In genomic region chrX:40996886-40997530, GRCh38 we compare ENCODE assay signal across 8 cellular contexts.
A peak's percentile ranks its signal among the peaks of the same experiment; 100 is the strongest.
DNase-seq lines count a peak whose midpoint lies in the region; ATAC-seq, FAIRE-seq and TF ChIP-seq lines count a peak whose summit lies in the region.

No MANE protein-coding gene starts in this region.

- TF ChIP-seq CTCF in GM06990 (IDR thresholded peaks at IDR 0.05; ENCODE audit: insufficient read depth, low read length, poor library complexity, severe bottlenecking): no peak
- TF ChIP-seq CTCF in NB4 (IDR thresholded peaks at IDR 0.05; ENCODE audit: low read depth, low read length): no peak
- no peak for TF ChIP-seq CTCF in kidney (IDR thresholded peaks at IDR 0.05; ENCODE audit: borderline replicate concordance, extremely low read depth, insufficient read depth)
- no peak for TF ChIP-seq CTCF in upper lobe of left lung (IDR thresholded peaks at IDR 0.05)

- WGBS in upper lobe of left lung, 2 donors: 17 to 25% methylated on average over 3 of the region's 3 CpGs

- no peak overlapping the region for H3K9ac ChIP-seq in kidney (ENCODE audit: low read length in 2 of 2)

- DNase-seq in GM06990 (ENCODE audit: extremely low read depth, insufficient read length) (peak; percentile 24), NB4 (ENCODE audit: low read depth) (peak; percentile 93), kidney (no peak), upper lobe of left lung (peak in 1 of 2 donors; percentile 24), DMS153 treated with DMSO at 0.1 percent for 48 hours (lab: John Stamatoyannopoulos, UW; ENCODE audit: unreplicated experiment) (no peak), NCI-H1417 (lab: John Stamatoyannopoulos, UW) (no peak)

- H3K36me3 ChIP-seq in GM06990 (ENCODE audit: control insufficient read depth, insufficient read depth, low read length) (no peaks in the 10 kb centered on the region), kidney (ENCODE audit: control insufficient read depth in 1 of 2, insufficient read depth in 2 of 2, low read length in 2 of 2) (no peaks in the 10 kb centered on the region), upper lobe of left lung (no peaks in the 10 kb centered on the region)

- intact Hi-C loops in kidney (cut with DNase I): no loop called here

- H3K9me3 ChIP-seq in kidney (ENCODE audit: control insufficient read depth in 1 of 2, low read length in 2 of 2) (no peaks in the 10 kb centered on the region), upper lobe of left lung (no peaks in the 10 kb centered on the region)

- FAIRE-seq in kidney (lab: Jason Lieb, UNC): peak; percentile 8

- TF ChIP-seq EP300 in upper lobe of left lung (IDR thresholded peaks at IDR 0.05): no peak

- H3K4me3 ChIP-seq in GM06990 (replicated peaks; ENCODE audit: low read depth, low read length): no peak overlapping the region
- H3K4me3 ChIP-seq in NB4 (ENCODE audit: low read depth, low read length): peak overlapping the region; percentile 38
- H3K4me3 ChIP-seq in kidney (ENCODE audit: low read length in 2 of 2): peak overlapping the region in 1 of 2 donors; percentile 30
- H3K4me3 ChIP-seq in upper lobe of left lung: peak overlapping the region in 1 of 4 donors; percentile 14

- peaks cover 0 to 4% of the 10 kb centered on the region in 2 donors for H3K4me1 ChIP-seq in kidney (ENCODE audit: control insufficient read depth in 1 of 2, insufficient read depth in 1 of 2, low read depth in 1 of 2, low read length in 2 of 2)
- H3K4me1 ChIP-seq in upper lobe of left lung: no peaks in the 10 kb centered on the region

- ATAC-seq in upper lobe of left lung (ENCODE audit: low FRiP score in 2 of 2): peak; percentile 77 to 89
- no peak for ATAC-seq in GM19455 (IDR thresholded peaks at IDR 0.05; ENCODE audit: unreplicated experiment)

- no peak for TF ChIP-seq POLR2A in NB4 (IDR thresholded peaks at IDR 0.05; ENCODE audit: extremely low read depth, insufficient read length)
- TF ChIP-seq POLR2A in upper lobe of left lung (IDR thresholded peaks at IDR 0.05): no peak

- peak overlapping the region; percentile 62 for H3K27ac ChIP-seq in angular gyrus (ENCODE audit: low read depth, low read length)
- H3K27ac ChIP-seq in kidney (ENCODE audit: low read depth in 2 of 2, low read length in 2 of 2): no peak overlapping the region
- no peak overlapping the region for H3K27ac ChIP-seq in upper lobe of left lung

- H3K27me3 ChIP-seq in GM06990 (replicated peaks; ENCODE audit: control insufficient read depth, insufficient read depth, low read length): no peaks in the 10 kb centered on the region
- H3K27me3 ChIP-seq in upper lobe of left lung: no peaks in the 10 kb centered on the region

Comparison
In these comparisons a context has a peak if more than half of its experiments do, and no peak if none do; other contexts are left out.
1. DNase-seq: peak in GM06990 (single experiment) and NB4 (single experiment); none in kidney (single experiment), DMS153 treated with DMSO at 0.1 percent for 48 hours (single experiment) and NCI-H1417 (0 of 3).